Comparison of ENCODE assay signal across 25 cellular contexts in the genomic region with DNA sequence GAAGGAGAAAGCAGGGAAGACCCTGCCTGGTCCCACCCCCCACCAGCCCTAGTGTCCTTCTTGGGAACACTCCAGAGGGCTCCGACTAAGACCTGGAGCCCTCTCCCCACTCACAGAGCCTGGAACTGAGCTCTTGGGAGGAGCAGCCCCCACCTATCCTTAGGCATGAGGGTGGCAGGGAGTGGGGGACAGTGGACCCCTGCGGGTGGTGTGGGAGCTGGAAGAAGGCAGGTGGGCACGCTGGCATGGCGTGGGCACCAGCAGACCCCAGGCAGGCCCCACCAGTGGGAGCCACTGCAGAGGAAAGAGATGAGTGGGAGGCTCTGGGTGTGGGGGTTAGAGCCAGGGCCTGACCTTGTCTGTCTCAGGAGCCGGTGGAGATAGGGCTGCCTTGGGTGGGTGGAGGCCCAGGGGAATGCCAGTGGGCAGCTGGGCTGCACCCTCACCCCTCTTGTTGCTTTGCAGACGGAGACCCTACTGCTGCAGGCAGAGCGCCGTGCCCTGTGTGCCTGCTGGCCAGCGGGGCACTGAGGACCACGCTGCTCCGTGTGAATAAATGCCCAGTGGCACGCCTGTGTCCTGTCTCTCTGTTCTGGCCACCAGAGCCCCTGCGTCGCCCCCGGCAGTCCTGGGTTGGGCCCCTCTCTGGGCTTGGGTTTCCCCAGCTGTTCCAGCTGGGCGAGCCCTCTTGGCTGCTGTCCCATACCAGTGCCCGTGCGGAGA. TPM values are rescaled to one million over a fixed set of nuclear protein-coding genes. Genes with fewer than 3 reads are reported as not detected.
DNase-seq lines count a peak whose midpoint lies in the region; ATAC-seq and TF ChIP-seq lines count a peak whose summit lies in the region.
"Had no signal": no experiment of that assay in that cellular context is flagged by ENCODE, and none has a peak within 500 bp of the region (broad histone marks: within the 10 kb centered on the region; RNA-seq: fewer than 3 reads in every experiment).

No MANE protein-coding gene starts in this region.

- DNase-seq in natural killer cell (no peak), activated B cell treated with CpG ODN at 0.5 μM for 24 hours (no peak), vagina (ENCODE audit: extremely low spot score in 2 of 2) (peak; percentile 79 to 95), mesenchymal stem cell (no peak), NK-92 (lab: John Stamatoyannopoulos, UW; ENCODE audit: unreplicated experiment) (no peak)
- DNase-seq in natural killer cell treated with Interleukin-12 subunit alpha and Interleukin-12 subunit beta and Interleukin-15 and Interleukin-18, amount 100 ng/mL, for 72 hours (ENCODE audit: low spot score): no peak
- no peak for DNase-seq in naive thymus-derived CD4-positive, alpha-beta T cell
- DNase-seq: activated CD4-positive, alpha-beta T cell treated with anti-CD3 and anti-CD28 coated beads for 1 hour; body of pancreas; Calu3; foreskin fibroblast; NCI-H1105; NCI-H2107; NCI-H526 treated with DMSO at 0.1 percent for 48 hours; OCI-M1; stimulated activated CD4-positive, alpha-beta T cell treated with anti-CD3 and anti-CD28 coated beads, Interleukin-4, amount 100 ng/mL, for 24 hours; T1000; uterus had no signal

- no peak overlapping the region for H3K4me3 ChIP-seq in naive thymus-derived CD4-positive, alpha-beta T cell (ENCODE audit: low read length)
- H3K4me3 ChIP-seq in vagina (no peak overlapping the region), mesenchymal stem cell (ENCODE audit: insufficient read depth in 1 of 2, low read depth in 1 of 2, low read length in 2 of 2) (no peak overlapping the region)
- H3K4me3 ChIP-seq: body of pancreas, SJSA1, uterus had no signal

- H3K9me3 Mint-ChIP-seq in natural killer cell (no peaks in the 10 kb centered on the region), activated B cell treated with CpG ODN at 0.5 μM for 24 hours (no peaks in the 10 kb centered on the region)
- H3K9me3 Mint-ChIP-seq in natural killer cell treated with Interleukin-12 subunit alpha and Interleukin-12 subunit beta and Interleukin-15 and Interleukin-18, amount 100 ng/mL, for 72 hours: no peaks in the 10 kb centered on the region
- H3K9me3 Mint-ChIP-seq in naive thymus-derived CD4-positive, alpha-beta T cell: peaks cover 0 to 2% (median 0%) of the 10 kb centered on the region in 11 donors
- H3K9me3 Mint-ChIP-seq: activated naive CD4-positive, alpha-beta T cell treated with anti-CD3 and anti-CD28 coated beads, Interleukin-2, amount 50 U/mL, for 72 hours; dendritic cell treated with granulocyte-macrophage colony-stimulating factor and Interleukin-4, amounts not matched to agents 40 ng/mL and 50 ng/mL, for 4 days had no signal

- no peaks in the 10 kb centered on the region for H3K36me3 Mint-ChIP-seq in natural killer cell
- H3K36me3 Mint-ChIP-seq in natural killer cell treated with Interleukin-12 subunit alpha and Interleukin-12 subunit beta and Interleukin-15 and Interleukin-18, amount 100 ng/mL, for 72 hours: no peaks in the 10 kb centered on the region
- H3K36me3 Mint-ChIP-seq in activated B cell treated with CpG ODN at 0.5 μM for 24 hours (ENCODE audit: low read depth): no peaks in the 10 kb centered on the region
- no peaks in the 10 kb centered on the region for H3K36me3 Mint-ChIP-seq in naive thymus-derived CD4-positive, alpha-beta T cell
- H3K36me3 Mint-ChIP-seq: activated naive CD4-positive, alpha-beta T cell treated with anti-CD3 and anti-CD28 coated beads, Interleukin-2, amount 50 U/mL, for 72 hours had no signal

- H2BK120ac ChIP-seq in mesenchymal stem cell (ENCODE audit: low read depth, low read length): no peak overlapping the region

- ATAC-seq in natural killer cell (no peak), activated B cell treated with CpG ODN at 0.5 μM for 24 hours (ENCODE audit: low read depth) (no peak), GM21576 (IDR thresholded peaks at IDR 0.05; ENCODE audit: unreplicated experiment) (no peak)
- no peak for ATAC-seq in natural killer cell treated with Interleukin-12 subunit alpha and Interleukin-12 subunit beta and Interleukin-15 and Interleukin-18, amount 100 ng/mL, for 72 hours
- no peak for ATAC-seq in naive thymus-derived CD4-positive, alpha-beta T cell
- ATAC-seq: activated naive CD4-positive, alpha-beta T cell treated with anti-CD3 and anti-CD28 coated beads, Interleukin-2, amount 50 U/mL, for 72 hours; body of pancreas had no signal

- no peak overlapping the region for H3K4me2 ChIP-seq in mesenchymal stem cell (ENCODE audit: low read length, poor library complexity, severe bottlenecking)

- POLR2A ChIA-PET in activated B cell treated with CpG ODN at 0.5 μM for 24 hours (lab: Charles Lee): no interaction called here
- POLR2A ChIA-PET in naive thymus-derived CD4-positive, alpha-beta T cell (lab: Charles Lee): interaction anchor here (1.3 kb wide), 1 partner anchor 35 kb away, joined by 6 read pairs; a partner anchor contains a TSS

- H3K9me3 ChIP-seq in naive thymus-derived CD4-positive, alpha-beta T cell (ENCODE audit: control insufficient read depth in 2 of 3, low read length in 3 of 3): no peaks in the 10 kb centered on the region
- H3K9me3 ChIP-seq in vagina: no peaks in the 10 kb centered on the region
- peaks cover 6% of the 10 kb centered on the region for H3K9me3 ChIP-seq in mesenchymal stem cell (ENCODE audit: control insufficient read depth, low read length)
- H3K9me3 ChIP-seq: body of pancreas, SJSA1, uterus had no signal

- no peak overlapping the region for H3K9ac ChIP-seq in mesenchymal stem cell (ENCODE audit: low read length)

- H3K79me1 ChIP-seq in mesenchymal stem cell (replicated peaks; ENCODE audit: low read length, poor library complexity, severe bottlenecking): peaks cover 8% of the 10 kb centered on the region

- no peak overlapping the region for H4K8ac ChIP-seq in mesenchymal stem cell (ENCODE audit: low read length)

- H2BK12ac ChIP-seq in mesenchymal stem cell (ENCODE audit: low read length in 2 of 2): no peak overlapping the region

- H2AFZ ChIP-seq in mesenchymal stem cell (ENCODE audit: low read depth, low read length): no peak overlapping the region
- H2AFZ ChIP-seq: hepatocyte had no signal

- CTCF ChIA-PET in activated B cell treated with CpG ODN at 0.5 μM for 24 hours (lab: Charles Lee): no interaction called here
- CTCF ChIA-PET in naive thymus-derived CD4-positive, alpha-beta T cell (lab: Charles Lee): interaction anchor here (0.6 kb wide), 1 partner anchor 423 kb away, joined by 4 read pairs; no protein-coding TSS in a partner anchor

- H2BK5ac ChIP-seq in mesenchymal stem cell (ENCODE audit: low read depth, low read length, poor library complexity, severe bottlenecking): no peak overlapping the region

- H3K4me1 ChIP-seq in naive thymus-derived CD4-positive, alpha-beta T cell (ENCODE audit: control insufficient read depth in 2 of 2, insufficient read depth in 2 of 2, low read length in 2 of 2): peaks cover 4 to 7% of the 10 kb centered on the region in 2 donors
- H3K4me1 ChIP-seq in vagina: peaks cover 24% of the 10 kb centered on the region
- peaks cover 38% of the 10 kb centered on the region for H3K4me1 ChIP-seq in mesenchymal stem cell (ENCODE audit: control insufficient read depth, insufficient read depth, low read depth, low read length)

- peaks cover 0 to 7% of the 10 kb centered on the region in 2 donors for H3K27me3 ChIP-seq in naive thymus-derived CD4-positive, alpha-beta T cell (ENCODE audit: control insufficient read depth in 2 of 2, insufficient read depth in 2 of 2, low read length in 2 of 2)
- peaks cover 6% of the 10 kb centered on the region for H3K27me3 ChIP-seq in vagina
- peaks cover 14 to 27% of the 10 kb centered on the region in 2 experiments for H3K27me3 ChIP-seq in mesenchymal stem cell (ENCODE audit: control insufficient read depth in 1 of 2, insufficient read depth in 1 of 2, low read length in 2 of 2)
- H3K27me3 ChIP-seq: body of pancreas had no signal

- TF ChIP-seq CTCF in natural killer cell (IDR thresholded peaks at IDR 0.05) (no peak), activated B cell treated with CpG ODN at 0.5 μM for 24 hours (IDR thresholded peaks at IDR 0.05) (no peak), vagina (IDR thresholded peaks at IDR 0.05) (no peak)

- TF ChIP-seq POLR2A in vagina (IDR thresholded peaks at IDR 0.05): no peak

- no peak overlapping the region for H3K18ac ChIP-seq in mesenchymal stem cell (ENCODE audit: low read depth in 1 of 2, low read length in 2 of 2)

- H3K4ac ChIP-seq in mesenchymal stem cell (ENCODE audit: low read depth in 1 of 2, low read length in 2 of 2): no peak overlapping the region

- 97% methylated on average over 18 of the region's 18 CpGs for WGBS in mesenchymal stem cell

- H3K4me1 Mint-ChIP-seq in natural killer cell (no peaks in the 10 kb centered on the region), activated B cell treated with CpG ODN at 0.5 μM for 24 hours (peaks cover 9% of the 10 kb centered on the region)
- H3K4me1 Mint-ChIP-seq in natural killer cell treated with Interleukin-12 subunit alpha and Interleukin-12 subunit beta and Interleukin-15 and Interleukin-18, amount 100 ng/mL, for 72 hours (ENCODE audit: low read depth in 2 of 2): peaks cover 0 to 6% of the 10 kb centered on the region in 2 donors
- H3K4me1 Mint-ChIP-seq in naive thymus-derived CD4-positive, alpha-beta T cell: peaks cover 0 to 9% (median 5%) of the 10 kb centered on the region in 7 donors

- H3K27ac ChIP-seq in naive thymus-derived CD4-positive, alpha-beta T cell (ENCODE audit: low read depth, low read length): no peak overlapping the region
- H3K27ac ChIP-seq in vagina (no peak overlapping the region), mesenchymal stem cell (ENCODE audit: low read length, poor library complexity, severe bottlenecking) (no peak overlapping the region)
- H3K27ac ChIP-seq: body of pancreas, hepatocyte, SJSA1, skin epidermis, uterus had no signal

- H3K4me3 Mint-ChIP-seq in natural killer cell (peak overlapping the region; percentile 56), activated B cell treated with CpG ODN at 0.5 μM for 24 hours (peak overlapping the region; percentile 19)
- H3K4me3 Mint-ChIP-seq in natural killer cell treated with Interleukin-12 subunit alpha and Interleukin-12 subunit beta and Interleukin-15 and Interleukin-18, amount 100 ng/mL, for 72 hours: no peak overlapping the region
- H3K4me3 Mint-ChIP-seq in naive thymus-derived CD4-positive, alpha-beta T cell: peak overlapping the region in 6 of 10 donors; percentile 2 to 78 (median 58)

- H2BK15ac ChIP-seq in mesenchymal stem cell (ENCODE audit: low read depth, poor library complexity, severe bottlenecking): no peak overlapping the region

- H3K14ac ChIP-seq in mesenchymal stem cell (ENCODE audit: low read length in 2 of 2): no peak overlapping the region

- H3K36me3 ChIP-seq in naive thymus-derived CD4-positive, alpha-beta T cell (ENCODE audit: control insufficient read depth in 2 of 3, insufficient read depth in 3 of 3, low read length in 3 of 3): peaks cover 0 to 5% (median 0%) of the 10 kb centered on the region in 3 experiments
- H3K36me3 ChIP-seq in vagina: no peaks in the 10 kb centered on the region
- peaks cover 0 to 14% of the 10 kb centered on the region in 2 experiments for H3K36me3 ChIP-seq in mesenchymal stem cell (ENCODE audit: control insufficient read depth in 1 of 2, insufficient read depth in 2 of 2, low read depth in 1 of 2, low read length in 2 of 2)
- H3K36me3 ChIP-seq: SJSA1, uterus had no signal

- no peak overlapping the region for H3K27ac Mint-ChIP-seq in natural killer cell
- no peak overlapping the region for H3K27ac Mint-ChIP-seq in natural killer cell treated with Interleukin-12 subunit alpha and Interleukin-12 subunit beta and Interleukin-15 and Interleukin-18, amount 100 ng/mL, for 72 hours
- no peak overlapping the region for H3K27ac Mint-ChIP-seq in activated B cell treated with CpG ODN at 0.5 μM for 24 hours
- no peak overlapping the region for H3K27ac Mint-ChIP-seq in naive thymus-derived CD4-positive, alpha-beta T cell
- H3K27ac Mint-ChIP-seq: activated naive CD4-positive, alpha-beta T cell treated with anti-CD3 and anti-CD28 coated beads, Interleukin-2, amount 50 U/mL, for 72 hours; dendritic cell treated with granulocyte-macrophage colony-stimulating factor and Interleukin-4, amounts not matched to agents 40 ng/mL and 50 ng/mL, for 4 days had no signal

- no peak overlapping the region for H3K23ac ChIP-seq in mesenchymal stem cell (ENCODE audit: low read length in 2 of 2)

- H4K91ac ChIP-seq in mesenchymal stem cell (ENCODE audit: low read length): no peak overlapping the region

- no peak overlapping the region for H2AK5ac ChIP-seq in mesenchymal stem cell (ENCODE audit: low read length, severe bottlenecking)

- H3K27me3 Mint-ChIP-seq in natural killer cell (ENCODE audit: low read depth in 2 of 2) (peaks cover 22 to 24% of the 10 kb centered on the region in 2 donors), activated B cell treated with CpG ODN at 0.5 μM for 24 hours (peaks cover 24% of the 10 kb centered on the region)
- peaks cover 12 to 14% of the 10 kb centered on the region in 2 donors for H3K27me3 Mint-ChIP-seq in natural killer cell treated with Interleukin-12 subunit alpha and Interleukin-12 subunit beta and Interleukin-15 and Interleukin-18, amount 100 ng/mL, for 72 hours
- peaks cover 11 to 32% (median 19%) of the 10 kb centered on the region in 5 donors for H3K27me3 Mint-ChIP-seq in naive thymus-derived CD4-positive, alpha-beta T cell

- intact Hi-C loops in natural killer cell (cut with micrococcal nuclease): no loop called here
- intact Hi-C loops in activated B cell treated with CpG ODN at 0.5 μM for 24 hours (cut with micrococcal nuclease): loop anchor here (5.0 kb wide), 1 partner anchor 374 kb away; a partner anchor contains a TSS
- intact Hi-C loops in naive thymus-derived CD4-positive, alpha-beta T cell (cut with micrococcal nuclease): no loop called here
- intact Hi-C loops in vagina (cut with DNase I): no loop called here

RNA-seq across cellular contexts. Expression of a gene that starts 15.6 kb away (rescaled TPM):
- not detected for total RNA-seq in natural killer cell
- under 1 TPM; 0.05 to 0.08 TPM for total RNA-seq in natural killer cell treated with Interleukin-12 subunit alpha and Interleukin-12 subunit beta and Interleukin-15 and Interleukin-18, amount 100 ng/mL, for 72 hours
- 0.15 and 0.24 TPM in 2 replicates for total RNA-seq in activated B cell treated with CpG ODN at 0.5 μM for 24 hours
- total RNA-seq in naive thymus-derived CD4-positive, alpha-beta T cell: 1 to 10 TPM in 1 of 5 experiments, under 1 TPM in 2, not detected in 2; 0.11 to 7.2 (median 0.24) TPM
- polyA plus RNA-seq in naive thymus-derived CD4-positive, alpha-beta T cell: not detected
- 1.7 TPM for total RNA-seq in vagina
- polyA plus RNA-seq in mesenchymal stem cell (2013, experiment 1 of 2): 0.14 TPM
- 0.12 TPM for polyA plus RNA-seq in mesenchymal stem cell (2013, experiment 2 of 2)
- total RNA-seq: SJSA1 had no signal
- polyA plus RNA-seq: AG04450 had no signal

RNA-seq across cellular contexts. Expression of a gene that starts 34.8 kb away (rescaled TPM):
- 10 to 100 TPM; 38.7 to 47.6 (median 46.0) TPM for total RNA-seq in natural killer cell
- 10 to 100 TPM; 29.6 to 59.3 TPM for total RNA-seq in natural killer cell treated with Interleukin-12 subunit alpha and Interleukin-12 subunit beta and Interleukin-15 and Interleukin-18, amount 100 ng/mL, for 72 hours
- 44.7 and 49.9 TPM in 2 replicates for total RNA-seq in activated B cell treated with CpG ODN at 0.5 μM for 24 hours
- 10 to 100 TPM; 32.7 to 50.1 (median 43.6) TPM for total RNA-seq in naive thymus-derived CD4-positive, alpha-beta T cell
- 10 to 100 TPM; 29.2 to 41.1 TPM for polyA plus RNA-seq in naive thymus-derived CD4-positive, alpha-beta T cell
- 19.6 TPM for total RNA-seq in vagina
- 14.9 TPM for polyA plus RNA-seq in mesenchymal stem cell (2013, experiment 1 of 2)
- polyA plus RNA-seq in mesenchymal stem cell (2013, experiment 2 of 2): 15.1 TPM

Comparison
In these comparisons a context has a peak if more than half of its experiments do, and no peak if none do; other contexts are left out.
1. DNase-seq: peak in vagina (2 of 2); none in natural killer cell (single experiment), natural killer cell treated with Interleukin-12 subunit alpha and Interleukin-12 subunit beta and Interleukin-15 and Interleukin-18, amount 100 ng/mL, for 72 hours (single experiment), activated B cell treated with CpG ODN at 0.5 μM for 24 hours (single experiment), naive thymus-derived CD4-positive, alpha-beta T cell (0 of 9), mesenchymal stem cell (single experiment) and NK-92 (single experiment).